In the genomic region with DNA sequence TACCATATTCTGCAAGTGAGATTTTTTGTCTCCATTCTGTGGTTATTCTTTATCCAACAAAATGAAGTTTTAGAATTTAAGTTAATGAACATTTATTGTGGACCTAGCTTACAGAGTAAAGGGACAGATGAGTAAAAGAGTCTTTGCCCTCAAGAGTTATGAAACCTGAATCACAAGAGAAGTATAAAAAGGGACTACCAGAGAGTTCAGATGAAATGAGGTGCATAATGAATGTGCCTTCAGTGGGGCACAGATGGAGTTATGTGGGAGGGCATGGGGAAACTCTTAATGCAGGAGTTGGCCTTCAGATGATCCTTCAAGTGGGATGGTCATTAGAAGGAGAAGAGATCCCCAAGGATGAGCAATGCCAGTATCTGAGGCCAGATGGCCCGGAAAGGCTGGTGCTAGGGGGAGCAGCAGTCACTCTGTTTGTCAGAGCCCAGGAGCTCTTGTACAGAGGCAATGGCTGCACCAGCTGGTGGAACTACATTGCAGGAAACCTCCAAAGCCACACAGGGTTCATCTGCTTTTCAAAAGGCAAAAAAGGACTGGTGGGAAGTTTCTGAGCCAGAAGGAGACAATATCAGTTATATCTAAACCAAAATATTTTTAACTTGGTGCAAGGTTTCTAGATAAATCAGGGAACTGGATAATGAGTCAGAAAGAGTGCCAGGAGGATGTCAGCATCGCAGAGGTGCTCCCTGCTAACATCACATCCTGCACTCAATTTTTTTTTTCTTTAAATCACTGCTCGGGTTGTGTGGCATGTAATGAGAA, we compare ENCODE assay signal across 9 cellular contexts.
DNase-seq lines count a peak whose midpoint lies in the region; ATAC-seq, FAIRE-seq and TF ChIP-seq lines count a peak whose summit lies in the region.
"Had no signal": no experiment of that assay in that cellular context is flagged by ENCODE, and none has a peak within 500 bp of the region (broad histone marks: within the 10 kb centered on the region; RNA-seq: fewer than 3 reads in every experiment).

No MANE protein-coding gene starts in this region.

- peaks cover 7% of the 10 kb centered on the region for H3K9me3 Mint-ChIP-seq in activated CD8-positive, alpha-beta T cell treated with anti-CD3 and anti-CD28 coated beads for 36 hours

- POLR2A ChIA-PET in activated CD8-positive, alpha-beta T cell treated with anti-CD3 and anti-CD28 coated beads for 36 hours (lab: Charles Lee): interaction anchor here (0.6 to 0.7 kb wide), 2 partner anchors 547 to 603 kb away, joined by 3 to 5 read pairs; no protein-coding TSS in a partner anchor

- H3K36me3 Mint-ChIP-seq in activated CD8-positive, alpha-beta T cell treated with anti-CD3 and anti-CD28 coated beads for 36 hours (ENCODE audit: low read depth): peaks cover 8% of the 10 kb centered on the region

- peak overlapping the region; percentile 19 for H3K4me3 Mint-ChIP-seq in activated CD8-positive, alpha-beta T cell treated with anti-CD3 and anti-CD28 coated beads for 36 hours

- H3K9me3 ChIP-seq in psoas muscle: peaks cover 7% of the 10 kb centered on the region
- H3K9me3 ChIP-seq: right lobe of liver had no signal

- DNase-seq in activated CD8-positive, alpha-beta T cell treated with anti-CD3 and anti-CD28 coated beads for 36 hours: peak; percentile 55
- DNase-seq in psoas muscle: no peak
- no peak for DNase-seq in iPS-NIHi11 (ENCODE audit: low spot score)
- DNase-seq in NCI-H748 treated with DMSO at 0.1 percent for 48 hours (lab: John Stamatoyannopoulos, UW): no peak
- no peak for DNase-seq in urothelium cell line (ENCODE audit: low spot score)
- DNase-seq in putamen (ENCODE audit: low spot score): no peak
- DNase-seq: right lobe of liver had no signal

- H3K4me1 ChIP-seq in psoas muscle: peaks cover 17% of the 10 kb centered on the region
- H3K4me1 ChIP-seq: right lobe of liver had no signal

- WGBS in psoas muscle, 3 donors: 56 to 58% (median 57%) methylated on average over 3 of the region's 3 CpGs

- CTCF ChIA-PET in activated CD8-positive, alpha-beta T cell treated with anti-CD3 and anti-CD28 coated beads for 36 hours (lab: Charles Lee): interaction anchor here (1.2 to 1.3 kb wide), 2 partner anchors 10 to 33 kb away, joined by 3 to 4 read pairs; no protein-coding TSS in a partner anchor

- no peak overlapping the region for H3K4me3 ChIP-seq in psoas muscle
- H3K4me3 ChIP-seq: right lobe of liver had no signal

- H3K27ac Mint-ChIP-seq in activated CD8-positive, alpha-beta T cell treated with anti-CD3 and anti-CD28 coated beads for 36 hours: peak overlapping the region; percentile 80

- peaks cover 1% of the 10 kb centered on the region for H3K27me3 Mint-ChIP-seq in activated CD8-positive, alpha-beta T cell treated with anti-CD3 and anti-CD28 coated beads for 36 hours

- peak overlapping the region; percentile 52 for H3K27ac ChIP-seq in psoas muscle
- H3K27ac ChIP-seq: right lobe of liver had no signal

- no peak for TF ChIP-seq CTCF in activated CD8-positive, alpha-beta T cell treated with anti-CD3 and anti-CD28 coated beads for 36 hours (IDR thresholded peaks at IDR 0.05)
- no peak for TF ChIP-seq CTCF in psoas muscle (IDR thresholded peaks at IDR 0.05)

- no peaks in the 10 kb centered on the region for H3K36me3 ChIP-seq in psoas muscle (ENCODE audit: insufficient read depth in 1 of 2, low read depth in 1 of 2)
- H3K36me3 ChIP-seq: right lobe of liver had no signal

- H3K4me1 Mint-ChIP-seq in activated CD8-positive, alpha-beta T cell treated with anti-CD3 and anti-CD28 coated beads for 36 hours (ENCODE audit: low read depth): peaks cover 31% of the 10 kb centered on the region

- intact Hi-C loops in activated CD8-positive, alpha-beta T cell treated with anti-CD3 and anti-CD28 coated beads for 36 hours (cut with micrococcal nuclease): loop anchor here (10.0 kb wide), 1 partner anchor 132 kb away; no protein-coding TSS in a partner anchor
- intact Hi-C loops in psoas muscle (cut with DNase I): no loop called here

- FAIRE-seq in urothelium cell line (lab: Jason Lieb, UNC): no peak

- H3K27me3 ChIP-seq in psoas muscle (ENCODE audit: insufficient read depth in 3 of 3, low read length in 2 of 3): no peaks in the 10 kb centered on the region
- H3K27me3 ChIP-seq: right lobe of liver had no signal

- ATAC-seq in GM18861 (IDR thresholded peaks at IDR 0.05; ENCODE audit: unreplicated experiment) (peak; percentile 26), HG02623 (IDR thresholded peaks at IDR 0.05; ENCODE audit: unreplicated experiment) (peak; percentile 50), psoas muscle (peak in 2 of 4 donors; percentile 18 to 19)
- ATAC-seq in activated CD8-positive, alpha-beta T cell treated with anti-CD3 and anti-CD28 coated beads for 36 hours: peak; percentile 69
